8 cellular contexts compared by ENCODE assay signal in genomic region chr5:79133657-79134451, GRCh38. TPM values are rescaled to one million over a fixed set of nuclear protein-coding genes. Genes with fewer than 3 reads are reported as not detected.
DNase-seq lines count a peak whose midpoint lies in the region; ATAC-seq and TF ChIP-seq lines count a peak whose summit lies in the region.

No MANE protein-coding gene starts in this region.

- peak overlapping the region; percentile 75 for H3K27ac Mint-ChIP-seq in activated CD8-positive, alpha-beta T cell treated with anti-CD3 and anti-CD28 coated beads, Interleukin-2, amount 10 ng/mL, durations not matched to agents 7 days and 5 days
- peak overlapping the region; percentile 62 to 78 for H3K27ac Mint-ChIP-seq in effector memory CD8-positive, alpha-beta T cell
- H3K27ac Mint-ChIP-seq in memory B cell: no peak overlapping the region

- H3K27me3 Mint-ChIP-seq in activated CD8-positive, alpha-beta T cell treated with anti-CD3 and anti-CD28 coated beads, Interleukin-2, amount 10 ng/mL, durations not matched to agents 7 days and 5 days (ENCODE audit: low read depth): peaks cover 2% of the 10 kb centered on the region
- peaks cover 6 to 9% of the 10 kb centered on the region in 2 donors for H3K27me3 Mint-ChIP-seq in effector memory CD8-positive, alpha-beta T cell
- H3K27me3 Mint-ChIP-seq in memory B cell: peaks cover 2% of the 10 kb centered on the region

- peaks cover 13% of the 10 kb centered on the region for H3K4me1 Mint-ChIP-seq in activated CD8-positive, alpha-beta T cell treated with anti-CD3 and anti-CD28 coated beads, Interleukin-2, amount 10 ng/mL, durations not matched to agents 7 days and 5 days (ENCODE audit: low read depth)
- H3K4me1 Mint-ChIP-seq in effector memory CD8-positive, alpha-beta T cell (ENCODE audit: low read depth in 2 of 2): peaks cover 8 to 9% of the 10 kb centered on the region in 2 donors
- peaks cover 3% of the 10 kb centered on the region for H3K4me1 Mint-ChIP-seq in memory B cell

- H3K9me3 ChIP-seq in BE2C: no peaks in the 10 kb centered on the region

- TF ChIP-seq CTCF in BE2C (IDR thresholded peaks at IDR 0.05; ENCODE audit: low read depth, low read length): peak; percentile 90

- CTCF ChIA-PET in HEK293T (lab: Yijun Ruan, JAX): interaction anchor here (0.6 to 5.2 kb wide), 29 partner anchors 9 to 950 kb away, joined by 3 to 200 read pairs (median 4); no protein-coding TSS in a partner anchor
- CTCF ChIA-PET in activated CD8-positive, alpha-beta T cell treated with anti-CD3 and anti-CD28 coated beads, Interleukin-2, amount 10 ng/mL, durations not matched to agents 7 days and 5 days (lab: Charles Lee): interaction anchor here (0.7 to 11.1 kb wide), 66 partner anchors 9 to 950 kb away, joined by 3 to 368 read pairs (median 4); partner anchors contain the start of gene ARSB

- H3K4me3 ChIP-seq in BE2C (ENCODE audit: low read depth, low read length): peak overlapping the region; percentile 29

- no peaks in the 10 kb centered on the region for H3K9me3 Mint-ChIP-seq in activated CD8-positive, alpha-beta T cell treated with anti-CD3 and anti-CD28 coated beads, Interleukin-2, amount 10 ng/mL, durations not matched to agents 7 days and 5 days (ENCODE audit: insufficient read depth)
- no peaks in the 10 kb centered on the region for H3K9me3 Mint-ChIP-seq in effector memory CD8-positive, alpha-beta T cell
- no peaks in the 10 kb centered on the region for H3K9me3 Mint-ChIP-seq in memory B cell

- H3K27me3 ChIP-seq in BE2C: no peaks in the 10 kb centered on the region

- peak overlapping the region; percentile 48 for H3K4me3 Mint-ChIP-seq in activated CD8-positive, alpha-beta T cell treated with anti-CD3 and anti-CD28 coated beads, Interleukin-2, amount 10 ng/mL, durations not matched to agents 7 days and 5 days
- H3K4me3 Mint-ChIP-seq in effector memory CD8-positive, alpha-beta T cell: peak overlapping the region; percentile 60 to 76
- peak overlapping the region; percentile 43 for H3K4me3 Mint-ChIP-seq in memory B cell

- peak; percentile 77 for ATAC-seq in activated CD8-positive, alpha-beta T cell treated with anti-CD3 and anti-CD28 coated beads, Interleukin-2, amount 10 ng/mL, durations not matched to agents 7 days and 5 days
- ATAC-seq in effector memory CD8-positive, alpha-beta T cell (replicated peaks): peak; percentile 83
- ATAC-seq in memory B cell (ENCODE audit: low read depth): peak; percentile 76
- no peak for ATAC-seq in GM21528 (IDR thresholded peaks at IDR 0.05; ENCODE audit: low FRiP score, unreplicated experiment)

- no peaks in the 10 kb centered on the region for H3K4me1 ChIP-seq in BE2C

- DNase-seq in BE2C (peak; percentile 76), HEK293T (ENCODE audit: extremely low spot score) (peak; percentile 58), NCI-H774 (lab: John Stamatoyannopoulos, UW) (peak; percentile 63), memory B cell (ENCODE audit: low spot score in 2 of 2) (peak; percentile 41 to 52)
- peak; percentile 81 for DNase-seq in activated CD8-positive, alpha-beta T cell treated with anti-CD3 and anti-CD28 coated beads, Interleukin-2, amount 10 ng/mL, durations not matched to agents 7 days and 5 days
- DNase-seq in effector memory CD8-positive, alpha-beta T cell: peak; percentile 40 to 60 (median 43)
- peak; percentile 39 for DNase-seq in stimulated activated CD8-positive, alpha-beta memory T cell treated with anti-CD3 and anti-CD28 coated beads, Interleukin-12 subunit alpha, Interleukin-12 subunit beta, amount 100 ng/mL, for 24 hours (ENCODE audit: extremely low read depth)

- no peaks in the 10 kb centered on the region for H3K36me3 ChIP-seq in BE2C

- POLR2A ChIA-PET in HEK293T (lab: Yijun Ruan, JAX): interaction anchor here (1.0 kb wide), 1 partner anchor 102 kb away, joined by 5 read pairs; the partner anchor contains the start of gene JMY
- POLR2A ChIA-PET in activated CD8-positive, alpha-beta T cell treated with anti-CD3 and anti-CD28 coated beads, Interleukin-2, amount 10 ng/mL, durations not matched to agents 7 days and 5 days (lab: Charles Lee): no interaction called here

- no peaks in the 10 kb centered on the region for H3K36me3 Mint-ChIP-seq in activated CD8-positive, alpha-beta T cell treated with anti-CD3 and anti-CD28 coated beads, Interleukin-2, amount 10 ng/mL, durations not matched to agents 7 days and 5 days (ENCODE audit: low read depth)
- peaks cover 2% of the 10 kb centered on the region for H3K36me3 Mint-ChIP-seq in effector memory CD8-positive, alpha-beta T cell (ENCODE audit: insufficient read depth)
- H3K36me3 Mint-ChIP-seq in memory B cell: no peaks in the 10 kb centered on the region

TF ChIP-seq in HEK293T, 16 proteins besides CTCF, POLR2A, EP300 and RAD21:
- TF ChIP-seq PKNOX1 (IDR thresholded peaks at IDR 0.05) (no peak), L3MBTL2 (conservative IDR thresholded peaks at IDR 0.05) (peak; percentile 60)

RNA-seq across cellular contexts. Expression of gene BHMT, which starts 22.2 kb away (rescaled TPM):
- polyA plus RNA-seq in BE2C (2012; ENCODE audit: insufficient read depth, insufficient read length, low read depth): not detected
- not detected for total RNA-seq in activated CD8-positive, alpha-beta T cell treated with anti-CD3 and anti-CD28 coated beads, Interleukin-2, amount 10 ng/mL, durations not matched to agents 7 days and 5 days
